In genomic region chrX:149629730-149630387, GRCh38 we compare ENCODE assay signal across 8 cellular contexts. TPM values are rescaled to one million over a fixed set of nuclear protein-coding genes. Genes with fewer than 3 reads are reported as not detected.
DNase-seq lines count a peak whose midpoint lies in the region; ATAC-seq, FAIRE-seq and TF ChIP-seq lines count a peak whose summit lies in the region.

No MANE protein-coding gene starts in this region.

- no peaks in the 10 kb centered on the region for H3K9me3 ChIP-seq in PC-3 (ENCODE audit: low read length)
- H3K9me3 ChIP-seq in osteoblast (ENCODE audit: low read depth, low read length) = no peaks in the 10 kb centered on the region

- H3K9me2 ChIP-seq in PC-3 (replicated peaks; ENCODE audit: low read length) = no peaks in the 10 kb centered on the region

- H3K4me3 ChIP-seq in PC-3 (ENCODE audit: low read length) (peak overlapping the region; percentile 95), epithelial cell of esophagus (ENCODE audit: low read length) (peak overlapping the region; percentile 64), osteoblast (ENCODE audit: insufficient read depth, low read length) (peak overlapping the region; percentile 70)

- FAIRE-seq in GM12891 (lab: Jason Lieb, UNC) = peak; percentile 58

- DNase-seq in GM12891 (ENCODE audit: insufficient read length, low spot score) (no peak), PC-3 (no peak), epithelial cell of esophagus (ENCODE audit: low read depth) (no peak), osteoblast (ENCODE audit: insufficient read length, low spot score, missing footprints) (no peak), NCI-H187 (lab: John Stamatoyannopoulos, UW) (no peak), hypothalamus (lab: John Stamatoyannopoulos, UW) (no peak)
- no peak for DNase-seq in activated CD8-positive, alpha-beta memory T cell treated with anti-CD3 and anti-CD28 coated beads for 24 hours

- BruUV-seq in PC-3 (replicated peaks; lab: Mats Ljungman, UMichigan) = no TSS peak

- CTCF ChIA-PET in PC-3 (lab: Charles Lee) = no interaction called here

- no peak for ATAC-seq in PC-3
- ATAC-seq in GM21529 (IDR thresholded peaks at IDR 0.05; ENCODE audit: unreplicated experiment) = no peak

- intact Hi-C loops in PC-3 (cut with micrococcal nuclease) = no loop called here

- H3K36me3 ChIP-seq in PC-3 (ENCODE audit: low read depth, low read length) (no peaks in the 10 kb centered on the region), osteoblast (ENCODE audit: insufficient read depth, low read length) (no peaks in the 10 kb centered on the region)

- no peak for TF ChIP-seq POLR2A in GM12891 (IDR thresholded peaks at IDR 0.05; ENCODE audit: low read depth, low read length)

- H3K27ac ChIP-seq in PC-3 (ENCODE audit: low read length) (no peak overlapping the region), osteoblast (ENCODE audit: low read depth, low read length) (no peak overlapping the region)

- H3F3A ChIP-seq in PC-3 (ENCODE audit: low read length, unreplicated experiment) = no peaks in the 10 kb centered on the region

- H3K9ac ChIP-seq in PC-3 (ENCODE audit: low read length) = no peak overlapping the region

- H3K79me2 ChIP-seq in PC-3 (ENCODE audit: low read length) = peaks cover 55% of the 10 kb centered on the region
- peaks cover 47% of the 10 kb centered on the region for H3K79me2 ChIP-seq in osteoblast (ENCODE audit: insufficient read depth, low read length)

- H2AFZ ChIP-seq in PC-3 (ENCODE audit: low read length) (no peak overlapping the region; the same call in 1 of the 2 replicates), osteoblast (ENCODE audit: low read length) (no peak overlapping the region)

- peaks cover 21% of the 10 kb centered on the region for H3K4me1 ChIP-seq in PC-3 (ENCODE audit: insufficient read depth, low read length)
- peaks cover 6% of the 10 kb centered on the region for H3K4me1 ChIP-seq in osteoblast (ENCODE audit: insufficient read depth, low read length)

- POLR2A ChIA-PET in PC-3 (lab: Charles Lee; ENCODE audit: unreplicated experiment) = no interaction called here

- TF ChIP-seq CTCF in PC-3 (conservative IDR thresholded peaks at IDR 0.05; ENCODE audit: low read depth, low read length) (no peak), epithelial cell of esophagus (IDR thresholded peaks at IDR 0.05; ENCODE audit: insufficient read depth, low read depth, low read length, missing control alignments) (no peak), osteoblast (IDR thresholded peaks at IDR 0.05; ENCODE audit: extremely low read depth, low read depth, low read length) (no peak)

- no peaks in the 10 kb centered on the region for H3K27me3 ChIP-seq in PC-3 (ENCODE audit: low read length)
- peaks cover 3% of the 10 kb centered on the region for H3K27me3 ChIP-seq in osteoblast (ENCODE audit: insufficient read depth, low read length)

- H4K20me1 ChIP-seq in PC-3 (ENCODE audit: low read length) (peaks cover 4% of the 10 kb centered on the region; the same call in 1 of the 2 replicates), osteoblast (ENCODE audit: insufficient read depth, low read length) (peaks cover 21% of the 10 kb centered on the region)

- H3K4me2 ChIP-seq in PC-3 (ENCODE audit: low read length) (peak overlapping the region; percentile 95), osteoblast (ENCODE audit: insufficient read depth, low read length) (peak overlapping the region; percentile 76)

TF ChIP-seq in GM12891, 5 proteins besides CTCF, POLR2A, EP300 and RAD21:
- TF ChIP-seq PAX5 (IDR thresholded peaks at IDR 0.05; ENCODE audit: insufficient read depth, low read length, severe bottlenecking) (no peak), POLR2AphosphoS5 (IDR thresholded peaks at IDR 0.05; ENCODE audit: low read depth, low read length) (no peak), SPI1 (IDR thresholded peaks at IDR 0.05; ENCODE audit: low read depth, low read length) (no peak), TAF1 (IDR thresholded peaks at IDR 0.05; ENCODE audit: low read depth, low read length) (no peak), POU2F2 (IDR thresholded peaks at IDR 0.05; ENCODE audit: low read depth, low read length) (no peak)

RNA-seq across cellular contexts. Expression of gene TMEM185A, which starts 1.7 kb away (rescaled TPM):
- polyA plus RNA-seq in GM12891 (2012; ENCODE audit: low read depth, missing spikeins) = 9.5 TPM
- 13.1 and 14.9 TPM in 2 replicates for total RNA-seq in PC-3 (2014; rRNA removed)
- 16.6 and 18.0 TPM in 2 replicates for total RNA-seq in osteoblast

RNA-seq across cellular contexts. Expression of gene HSFX2, which starts 34.7 kb away (rescaled TPM):
- not detected for polyA plus RNA-seq in GM12891 (2012; ENCODE audit: low read depth, missing spikeins)
- not detected in 2 replicates for total RNA-seq in PC-3 (2014; rRNA removed)
- 0.36 TPM in 1 of 2 replicates, not detected in the other for total RNA-seq in osteoblast

RNA-seq across cellular contexts. Expression of gene MAGEA9B, which starts 42.6 kb away (rescaled TPM):
- polyA plus RNA-seq in GM12891 (2012; ENCODE audit: low read depth, missing spikeins) = not detected
- total RNA-seq in PC-3 (2014; rRNA removed) (not detected in 2 replicates), osteoblast (not detected in 2 replicates)
